12 cellular contexts compared by ENCODE assay signal in the genomic region with DNA sequence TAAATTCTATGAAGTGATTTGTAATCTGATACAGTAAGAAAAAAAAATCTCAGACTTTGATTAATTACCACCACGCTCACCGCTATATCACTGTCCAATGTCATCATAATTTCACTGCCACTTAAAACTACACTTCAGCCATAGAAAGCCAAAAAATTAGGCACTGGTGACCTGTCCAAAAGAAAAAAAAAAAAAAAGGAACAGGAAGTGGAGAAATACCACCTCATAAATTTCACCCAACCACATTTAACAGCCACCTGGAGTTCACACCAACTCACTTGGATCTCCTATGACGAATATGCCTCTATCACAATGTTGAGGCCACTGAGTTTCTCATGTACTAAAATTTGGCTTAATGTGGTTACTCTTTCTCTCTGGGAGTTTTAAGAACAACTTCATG.
"Had no signal": no experiment of that assay in that cellular context is flagged by ENCODE, and none has a peak within 500 bp of the region (broad histone marks: within the 10 kb centered on the region; RNA-seq: fewer than 3 reads in every experiment).

No MANE protein-coding gene starts in this region.

- DNase-seq: activated B cell treated with CpG ODN at 0.5 μM for 24 hours; activated CD4-positive, alpha-beta T cell treated with anti-CD3 and anti-CD28 coated beads for 48 hours; activated CD8-positive, alpha-beta memory T cell treated with anti-CD3 and anti-CD28 coated beads for 24 hours; activated naive CD4-positive, alpha-beta T cell; activated naive CD8-positive, alpha-beta T cell treated with anti-CD3 and anti-CD28 coated beads, Interleukin-2, amount 50 U/mL, for 24 hours; aorta; gastrocnemius medialis; heart left ventricle; left cardiac atrium; naive thymus-derived CD4-positive, alpha-beta T cell; upper lobe of right lung had no signal

- ATAC-seq: activated naive CD8-positive, alpha-beta T cell treated with anti-CD3 and anti-CD28 coated beads, Interleukin-2, amount 50 U/mL, for 24 hours; gastrocnemius medialis; heart left ventricle; left cardiac atrium; naive thymus-derived CD4-positive, alpha-beta T cell; stimulated activated effector memory CD8-positive, alpha-beta T cell treated with anti-CD3 and anti-CD28 coated beads, Interleukin-12 subunit alpha, Interleukin-12 subunit beta, amount 100 ng/mL, for 72 hours; upper lobe of right lung had no signal
